15 cellular contexts compared by ENCODE assay signal in genomic region chr6:53752856-53753255, GRCh38. TPM values are rescaled to one million over a fixed set of nuclear protein-coding genes. Genes with fewer than 3 reads are reported as not detected.
A peak's percentile ranks its signal among the peaks of the same experiment; 100 is the strongest.
DNase-seq lines count a peak whose midpoint lies in the region; TF ChIP-seq lines count a peak whose summit lies in the region.
"Had no signal": no experiment of that assay in that cellular context is flagged by ENCODE, and none has a peak within 500 bp of the region (broad histone marks: within the 10 kb centered on the region; RNA-seq: fewer than 3 reads in every experiment).

No MANE protein-coding gene starts in this region.

- peaks cover 5% of the 10 kb centered on the region; the same call in 1 of the 2 replicates for H3K36me3 Mint-ChIP-seq in HFFc6 (ENCODE audit: low read depth)

- H3K27ac ChIP-seq in vagina = peak overlapping the region; percentile 37
- H3K27ac ChIP-seq: adrenal gland, right atrium auricular region had no signal

- TF ChIP-seq CTCF in HFFc6 (IDR thresholded peaks at IDR 0.05) = no peak
- TF ChIP-seq CTCF in fibroblast of the aortic adventitia (IDR thresholded peaks at IDR 0.05; ENCODE audit: insufficient read depth, low read length) = no peak
- TF ChIP-seq CTCF in vagina (IDR thresholded peaks at IDR 0.05) = no peak

- no peaks in the 10 kb centered on the region for H3K9me3 Mint-ChIP-seq in HFFc6
- H3K9me3 Mint-ChIP-seq: activated T-cell treated with anti-CD3 and anti-CD28 coated beads, Interleukin-2, amount 50 U/mL, for 72 hours had no signal

- intact Hi-C loops in vagina (cut with DNase I) = no loop called here

- H3K27ac Mint-ChIP-seq in HFFc6 = peak overlapping the region; percentile 95
- H3K27ac Mint-ChIP-seq: activated T-cell treated with anti-CD3 and anti-CD28 coated beads, Interleukin-2, amount 50 U/mL, for 72 hours had no signal

- H3K4me3 ChIP-seq in fibroblast of the aortic adventitia (ENCODE audit: low read depth, low read length) = no peak overlapping the region
- H3K4me3 ChIP-seq in vagina = no peak overlapping the region
- H3K4me3 ChIP-seq: adrenal gland, right atrium auricular region had no signal

- DNase-seq in HFFc6 = peak; percentile 76
- DNase-seq in astrocyte of the hippocampus (ENCODE audit: low read depth, low spot score) = peak; percentile 49
- DNase-seq in fibroblast of the aortic adventitia (ENCODE audit: low read depth) = peak; percentile 72
- no peak for DNase-seq in vagina (ENCODE audit: extremely low spot score in 2 of 2)
- no peak for DNase-seq in activated CD4-positive, alpha-beta T cell treated with anti-CD3 and anti-CD28 coated beads, Interleukin-2, amount 50 U/mL, for 1 hour
- no peak for DNase-seq in D341Med (ENCODE audit: low spot score)
- no peak for DNase-seq in NCI-H2171 (lab: John Stamatoyannopoulos, UW)
- DNase-seq: activated CD4-positive, alpha-beta T cell treated with anti-CD3 and anti-CD28 coated beads, Interleukin-2, amount 50 U/mL, for 4 hours; activated T-cell treated with anti-CD3 and anti-CD28 coated beads, Interleukin-2, amount 50 U/mL, for 72 hours; adrenal gland; GOT3; NCI-H1417 treated with DMSO at 0.1 percent for 48 hours; NCI-H510A; stimulated activated naive CD4-positive, alpha-beta T cell had no signal

- peaks cover 3% of the 10 kb centered on the region; the same call in 1 of the 2 replicates for H3K27me3 Mint-ChIP-seq in HFFc6 (ENCODE audit: insufficient read depth)

- H3K27me3 ChIP-seq in vagina = no peaks in the 10 kb centered on the region
- H3K27me3 ChIP-seq: adrenal gland, right atrium auricular region had no signal

- H3K4me1 Mint-ChIP-seq in HFFc6 (ENCODE audit: low read depth) = peaks cover 43% of the 10 kb centered on the region

- no peak for TF ChIP-seq POLR2A in vagina (IDR thresholded peaks at IDR 0.05)

- H3K4me1 ChIP-seq in vagina = peaks cover 10% of the 10 kb centered on the region
- H3K4me1 ChIP-seq: adrenal gland, right atrium auricular region had no signal

- peak overlapping the region; percentile 38 for H3K4me3 Mint-ChIP-seq in HFFc6
- H3K4me3 Mint-ChIP-seq: activated T-cell treated with anti-CD3 and anti-CD28 coated beads, Interleukin-2, amount 50 U/mL, for 72 hours had no signal

- H3K9me3 ChIP-seq in vagina = no peaks in the 10 kb centered on the region
- H3K9me3 ChIP-seq: adrenal gland, right atrium auricular region had no signal

- H3K36me3 ChIP-seq in vagina = no peaks in the 10 kb centered on the region
- H3K36me3 ChIP-seq: adrenal gland, right atrium auricular region had no signal

RNA-seq across cellular contexts. Expression of gene LRRC1, which starts 41.9 kb away (rescaled TPM):
- total RNA-seq in HFFc6 (2021; fragmentation: NEBNext Ultra II Directional; extraction: Animal tissue kit (Norgen Biotek cat#: 25700)) = 10 to 100 TPM in 3 of 6 experiments, 1 to 10 TPM in 3; 9.3 to 12.0 (median 10.8) TPM
- total RNA-seq in fibroblast of the aortic adventitia (ENCODE audit: low replicate concordance) (2.5 and 8.3 TPM in 2 replicates), vagina (52.5 TPM)

Comparison
In these comparisons a context has a peak if more than half of its experiments do, and no peak if none do; other contexts are left out.
1. DNase-seq: peak in HFFc6 (single experiment), astrocyte of the hippocampus (single experiment) and fibroblast of the aortic adventitia (single experiment); none in vagina (0 of 2), activated CD4-positive, alpha-beta T cell treated with anti-CD3 and anti-CD28 coated beads, Interleukin-2, amount 50 U/mL, for 1 hour (single experiment), D341Med (single experiment) and NCI-H2171 (single experiment).